Comparison of ENCODE assay signal across 11 cellular contexts in genomic region chr14:104882325-104882973, GRCh38. TPM values are rescaled to one million over a fixed set of nuclear protein-coding genes. Genes with fewer than 3 reads are reported as not detected.
DNase-seq lines count a peak whose midpoint lies in the region; FAIRE-seq and TF ChIP-seq lines count a peak whose summit lies in the region.
"Had no signal": no experiment of that assay in that cellular context is flagged by ENCODE, and none has a peak within 500 bp of the region (broad histone marks: within the 10 kb centered on the region; RNA-seq: fewer than 3 reads in every experiment).

No MANE protein-coding gene starts in this region.

- H3F3A ChIP-seq in PC-9 (ENCODE audit: insufficient read depth, low read depth): peaks cover 8% of the 10 kb centered on the region; the same call in 1 of the 2 replicates

- no peak for TF ChIP-seq POLR2A in breast epithelium (IDR thresholded peaks at IDR 0.05)

- no peaks in the 10 kb centered on the region for H3K4me1 ChIP-seq in breast epithelium
- H3K4me1 ChIP-seq in PC-9 (replicated peaks; ENCODE audit: insufficient read depth): peaks cover 7% of the 10 kb centered on the region
- peaks cover 16% of the 10 kb centered on the region for H3K4me1 ChIP-seq in left ventricle myocardium inferior
- H3K4me1 ChIP-seq: SJSA1 had no signal

- TF ChIP-seq CTCF in MCF 10A (IDR thresholded peaks at IDR 0.05; ENCODE audit: unreplicated experiment) (no peak), breast epithelium (IDR thresholded peaks at IDR 0.05) (no peak), PC-9 (conservative IDR thresholded peaks at IDR 0.05) (no peak), left ventricle myocardium inferior (IDR thresholded peaks at IDR 0.05; ENCODE audit: borderline replicate concordance) (no peak)

- 0 out of 2 replicates have a peak overlapping the region, but pooled peaks have one; percentile 42 for H3K4me2 ChIP-seq in PC-9

- no peaks in the 10 kb centered on the region for H3K27me3 Mint-ChIP-seq in MCF 10A (ENCODE audit: insufficient read depth, unreplicated experiment)
- H3K27me3 Mint-ChIP-seq in immature natural killer cell (ENCODE audit: low read depth in 3 of 3): peaks cover 0 to 2% (median 0%) of the 10 kb centered on the region in 3 donors
- H3K27me3 Mint-ChIP-seq: brain had no signal

- H3K4me1 Mint-ChIP-seq in MCF 10A (ENCODE audit: insufficient read depth, unreplicated experiment) (no peaks in the 10 kb centered on the region), immature natural killer cell (no peaks in the 10 kb centered on the region)

- H3K4me3 ChIP-seq in breast epithelium (no peak overlapping the region), PC-9 (no peak overlapping the region), left ventricle myocardium inferior (no peak overlapping the region)
- H3K4me3 ChIP-seq: SJSA1 had no signal

- H3K36me3 Mint-ChIP-seq in MCF 10A (ENCODE audit: insufficient read depth, unreplicated experiment): peaks cover 34% of the 10 kb centered on the region
- H3K36me3 Mint-ChIP-seq in immature natural killer cell: no peaks in the 10 kb centered on the region

- H3K27me3 ChIP-seq in breast epithelium (no peaks in the 10 kb centered on the region), PC-9 (ENCODE audit: insufficient read depth, low read depth) (no peaks in the 10 kb centered on the region), left ventricle myocardium inferior (ENCODE audit: low read depth) (no peaks in the 10 kb centered on the region)
- H3K27me3 ChIP-seq: SJSA1 had no signal

- H3K9me2 ChIP-seq in PC-9 (ENCODE audit: insufficient read depth): no peaks in the 10 kb centered on the region

- CTCF ChIA-PET in MCF 10A (lab: Yijun Ruan, JAX) (interaction anchor here (0.6 to 1.8 kb wide), 2 partner anchors 39 to 162 kb away, joined by 3 to 5 read pairs; no protein-coding TSS in a partner anchor), PC-9 (lab: Charles Lee) (no interaction called here)

- BruUV-seq in MCF 10A (replicated peaks; lab: Mats Ljungman, UMichigan) (no TSS peak), PC-9 (replicated peaks; lab: Mats Ljungman, UMichigan) (no TSS peak)

- DNase-seq in MCF 10A (ENCODE audit: unreplicated experiment) (peak; percentile 66), breast epithelium (ENCODE audit: low spot score in 2 of 2) (no peak), PC-9 (peak; percentile 81 to 86), left ventricle myocardium inferior (peak; percentile 14), urothelium cell line (ENCODE audit: low spot score) (peak; percentile 53), immature natural killer cell (no peak), OCI-M1 (lab: John Stamatoyannopoulos, UW) (no peak), NCI-H1694 (lab: John Stamatoyannopoulos, UW) (no peak)

- no peak overlapping the region for H3K27ac ChIP-seq in breast epithelium
- H3K27ac ChIP-seq in PC-9: no peak overlapping the region
- no peak overlapping the region for H3K27ac ChIP-seq in left ventricle myocardium inferior (replicated peaks)
- H3K27ac ChIP-seq: SJSA1 had no signal

- intact Hi-C loops in MCF 10A (cut with micrococcal nuclease) (no loop called here), breast epithelium (cut with DNase I; ENCODE audit: low total_unique reads) (no loop called here), PC-9 (cut with micrococcal nuclease; ENCODE audit: unreplicated experiment) (no loop called here), left ventricle myocardium inferior (cut with micrococcal nuclease) (no loop called here)

- H3K27ac Mint-ChIP-seq in MCF 10A (ENCODE audit: low read depth, unreplicated experiment) (no peak overlapping the region), immature natural killer cell (no peak overlapping the region)

- H3K9me3 ChIP-seq in breast epithelium (no peaks in the 10 kb centered on the region), PC-9 (ENCODE audit: insufficient read depth, low read depth) (no peaks in the 10 kb centered on the region), left ventricle myocardium inferior (replicated peaks) (no peaks in the 10 kb centered on the region)
- H3K9me3 ChIP-seq: SJSA1 had no signal

- H3K9me3 Mint-ChIP-seq in MCF 10A (ENCODE audit: unreplicated experiment) (no peaks in the 10 kb centered on the region), immature natural killer cell (no peaks in the 10 kb centered on the region)
- H3K9me3 Mint-ChIP-seq: brain had no signal

- FAIRE-seq in urothelium cell line (lab: Jason Lieb, UNC): no peak

- H3K4me3 Mint-ChIP-seq in MCF 10A (ENCODE audit: unreplicated experiment) (no peak overlapping the region), immature natural killer cell (no peak overlapping the region)
- H3K4me3 Mint-ChIP-seq: brain had no signal

- H3K36me3 ChIP-seq in breast epithelium (no peaks in the 10 kb centered on the region), PC-9 (ENCODE audit: low read depth) (no peaks in the 10 kb centered on the region; the same call in 1 of the 2 replicates), left ventricle myocardium inferior (peaks cover 57% of the 10 kb centered on the region)

- H3K79me2 ChIP-seq in PC-9 (ENCODE audit: low read depth): no peaks in the 10 kb centered on the region

- no peak overlapping the region for H2AFZ ChIP-seq in PC-9

- POLR2A ChIA-PET in MCF 10A (lab: Yijun Ruan, JAX) (interaction anchor here (0.9 kb wide), 1 partner anchor 113 kb away, joined by 3 read pairs; no protein-coding TSS in a partner anchor), PC-9 (lab: Charles Lee; ENCODE audit: unreplicated experiment) (no interaction called here)

- peaks cover 18% of the 10 kb centered on the region for H4K20me1 ChIP-seq in PC-9 (ENCODE audit: insufficient read depth)

RNA-seq across cellular contexts. Expression of gene CEP170B, which starts 17.4 kb away (rescaled TPM):
- 61.8 and 77.4 TPM in 2 replicates for total RNA-seq in MCF 10A (2022)
- total RNA-seq in breast epithelium: 10 to 100 TPM; 10.1 to 14.8 (median 13.8) TPM
- total RNA-seq in PC-9 (2021): 25.7 and 26.4 TPM in 2 replicates
- 11.7 TPM for total RNA-seq in left ventricle myocardium inferior
- polyA plus RNA-seq in immature natural killer cell: not detected

RNA-seq across cellular contexts. Expression of gene PLD4, which starts 42.2 kb away (rescaled TPM):
- not detected in 2 replicates for total RNA-seq in MCF 10A (2022)
- total RNA-seq in breast epithelium: 1 to 10 TPM in 1 of 3 donors, under 1 TPM in 1, not detected in 1; 0.33 to 4.0 TPM
- 0.05 TPM in 1 of 2 replicates, not detected in the other for total RNA-seq in PC-9 (2021)
- 0.44 TPM for total RNA-seq in left ventricle myocardium inferior
- polyA plus RNA-seq in immature natural killer cell: 10 to 100 TPM in 2 of 3 donors, 1 to 10 TPM in 1; 2.3 to 49.3 (median 19.7) TPM
- total RNA-seq: lung microvascular endothelial cell, SJSA1 had no signal

Comparison
In these comparisons a context has a peak if more than half of its experiments do, and no peak if none do; other contexts are left out.
1. DNase-seq: peak in MCF 10A (single experiment), PC-9 (2 of 2), left ventricle myocardium inferior (single experiment) and urothelium cell line (single experiment); none in breast epithelium (0 of 2), immature natural killer cell (0 of 3), OCI-M1 (single experiment) and NCI-H1694 (single experiment).